28 cellular contexts compared by ENCODE assay signal in the genomic region with DNA sequence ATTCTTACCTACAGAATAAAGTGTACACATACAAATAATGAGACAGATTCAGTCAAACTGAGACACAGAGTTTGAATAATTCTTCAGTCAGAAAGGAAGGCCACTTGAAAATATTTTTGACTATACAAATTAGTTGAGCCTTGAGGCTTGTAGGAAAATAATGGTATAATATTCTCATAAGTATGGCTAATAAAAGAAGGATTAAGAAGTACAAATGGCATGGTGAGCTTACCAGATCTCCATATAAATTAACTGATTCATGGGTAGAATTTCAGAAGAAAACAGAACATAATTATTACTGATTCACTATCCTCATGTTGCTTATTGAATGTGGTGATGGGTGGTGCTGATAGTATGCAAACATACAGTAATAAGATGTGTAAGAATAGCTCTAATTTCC.
"Had no signal": no experiment of that assay in that cellular context is flagged by ENCODE, and none has a peak within 500 bp of the region (broad histone marks: within the 10 kb centered on the region; RNA-seq: fewer than 3 reads in every experiment).

No MANE protein-coding gene starts in this region.

- H3K4me3 ChIP-seq: colonic mucosa, coronary artery, dorsolateral prefrontal cortex, esophagus muscularis mucosa, esophagus squamous epithelium, gastrocnemius medialis, gastroesophageal sphincter, heart left ventricle, heart right ventricle had no signal

- ATAC-seq: effector memory CD8-positive, alpha-beta T cell; esophagus mucosa; foreskin keratinocyte; gastrocnemius medialis; gastroesophageal sphincter; heart left ventricle; heart right ventricle had no signal

- DNase-seq: colonic mucosa; cortex of kidney; dermis blood vessel endothelial cell; dorsolateral prefrontal cortex; effector CD4-positive, alpha-beta T cell; effector CD8-positive, alpha-beta T cell; effector memory CD4-positive, alpha-beta T cell; effector memory CD8-positive, alpha-beta T cell; endodermal cell; erythroblast; esophagus squamous epithelium; foreskin fibroblast; foreskin keratinocyte; foreskin melanocyte; gastrocnemius medialis; glutamatergic neuron; head of caudate nucleus; heart left ventricle; heart right ventricle had no signal

- H3K4me1 ChIP-seq: colonic mucosa, esophagus muscularis mucosa, esophagus squamous epithelium, foreskin keratinocyte, gastrocnemius medialis, gastroesophageal sphincter, heart left ventricle, heart right ventricle had no signal

- H3K9me3 ChIP-seq: colonic mucosa, esophagus muscularis mucosa, esophagus squamous epithelium, gastrocnemius medialis, gastroesophageal sphincter, heart left ventricle, heart right ventricle had no signal

- H3K27ac ChIP-seq: colonic mucosa, coronary artery, dorsolateral prefrontal cortex, epithelial cell of prostate, esophagus muscularis mucosa, esophagus squamous epithelium, foreskin keratinocyte, gastrocnemius medialis, gastroesophageal sphincter, heart left ventricle, heart right ventricle had no signal

- H3K36me3 ChIP-seq: colonic mucosa, esophagus muscularis mucosa, esophagus squamous epithelium, gastrocnemius medialis, gastroesophageal sphincter, heart left ventricle, heart right ventricle had no signal

- FAIRE-seq: colon, endometrium, endothelial cell of umbilical vein, frontal cortex had no signal

- H3K27me3 ChIP-seq: colonic mucosa, dorsolateral prefrontal cortex, esophagus muscularis mucosa, esophagus squamous epithelium, foreskin keratinocyte, gastrocnemius medialis, gastroesophageal sphincter, heart right ventricle had no signal
